In the genomic region with DNA sequence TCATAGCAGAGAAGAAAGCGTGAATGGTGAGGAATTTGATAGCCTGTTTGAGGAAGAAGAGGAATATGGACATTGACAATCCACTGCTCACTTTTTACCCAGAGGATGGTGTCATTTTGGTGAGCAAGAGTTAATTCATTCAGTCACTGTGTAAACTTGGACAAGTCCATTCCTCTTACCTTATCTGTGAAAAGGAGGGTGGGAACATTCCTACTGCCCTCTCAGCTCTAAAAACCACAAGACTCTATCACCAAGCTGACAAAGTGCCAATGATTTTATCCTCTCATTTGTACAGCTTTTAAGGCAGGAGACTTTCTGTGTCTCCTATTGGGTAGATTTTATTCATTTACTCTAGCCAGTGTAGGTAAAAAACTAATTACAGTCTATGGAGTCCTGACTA, we compare ENCODE assay signal across 15 cellular contexts.
DNase-seq lines count a peak whose midpoint lies in the region; ATAC-seq, FAIRE-seq and TF ChIP-seq lines count a peak whose summit lies in the region.
"Had no signal": no experiment of that assay in that cellular context is flagged by ENCODE, and none has a peak within 500 bp of the region (broad histone marks: within the 10 kb centered on the region; RNA-seq: fewer than 3 reads in every experiment).

No MANE protein-coding gene starts in this region.

- H3K4me1 ChIP-seq in HEK293 (ENCODE audit: control insufficient read depth, insufficient read depth, low read length) (no peaks in the 10 kb centered on the region), astrocyte (ENCODE audit: insufficient read depth, low read length) (no peaks in the 10 kb centered on the region)
- H3K4me1 ChIP-seq: stomach had no signal

- TF ChIP-seq CTCF in HEK293 (tag by site-specific recombination; IDR thresholded peaks at IDR 0.05): no peak
- no peak for TF ChIP-seq CTCF in astrocyte (IDR thresholded peaks at IDR 0.05; ENCODE audit: insufficient read depth, low read depth, low read length)
- TF ChIP-seq CTCF in D721Med (IDR thresholded peaks at IDR 0.05; ENCODE audit: insufficient read depth, missing control alignments): no peak

- peak overlapping the region; percentile 45 for H3K27ac Mint-ChIP-seq in astrocyte (ENCODE audit: unreplicated experiment)
- H3K27ac Mint-ChIP-seq: activated CD8-positive, alpha-beta memory T cell treated with anti-CD3 and anti-CD28 coated beads, Interleukin-2, amount 10 ng/mL, durations not matched to agents 7 days and 5 days; activated naive CD4-positive, alpha-beta T cell treated with anti-CD3 and anti-CD28 coated beads, Interleukin-2, amount 50 U/mL, for 24 hours had no signal

- H2AFZ ChIP-seq in astrocyte (ENCODE audit: low read depth, low read length): no peak overlapping the region

- DNase-seq in A172 (ENCODE audit: low spot score): peak; percentile 72
- DNase-seq in astrocyte (ENCODE audit: low read depth): peak; percentile 93
- DNase-seq in iris pigment epithelial cell (ENCODE audit: low read depth): peak; percentile 85
- no peak for DNase-seq in DMS153 treated with DMSO at 0.1 percent for 48 hours (lab: John Stamatoyannopoulos, UW; ENCODE audit: unreplicated experiment)
- DNase-seq in NCI-H1105 treated with DMSO at 0.1 percent for 48 hours (lab: John Stamatoyannopoulos, UW): no peak
- no peak for DNase-seq in D721Med (ENCODE audit: insufficient read length, low spot score)
- DNase-seq: activated CD8-positive, alpha-beta memory T cell treated with anti-CD3 and anti-CD28 coated beads, Interleukin-2, amount 10 ng/mL, durations not matched to agents 7 days and 5 days; nucleus accumbens; stomach had no signal

- H3K27me3 Mint-ChIP-seq in astrocyte (ENCODE audit: low read depth, unreplicated experiment): no peaks in the 10 kb centered on the region
- H3K27me3 Mint-ChIP-seq: activated CD8-positive, alpha-beta memory T cell treated with anti-CD3 and anti-CD28 coated beads, Interleukin-2, amount 10 ng/mL, durations not matched to agents 7 days and 5 days; activated naive CD4-positive, alpha-beta T cell treated with anti-CD3 and anti-CD28 coated beads, Interleukin-2, amount 50 U/mL, for 24 hours had no signal

- POLR2A ChIA-PET in HEK293 (lab: Yijun Ruan, JAX): interaction anchor here (1.0 kb wide), 1 partner anchor 168 kb away, joined by 4 read pairs; a partner anchor contains a TSS

- no peak overlapping the region for H3K4me3 ChIP-seq in HEK293 (ENCODE audit: low read depth, low read length)
- H3K4me3 ChIP-seq in astrocyte (ENCODE audit: insufficient read depth, low read depth, low read length): no peak overlapping the region
- H3K4me3 ChIP-seq: A549, skin epidermis, stomach had no signal

- H3K9me3 ChIP-seq in HEK293 (ENCODE audit: control insufficient read depth, insufficient read depth, low read depth, low read length): no peaks in the 10 kb centered on the region
- no peaks in the 10 kb centered on the region for H3K9me3 ChIP-seq in astrocyte (ENCODE audit: insufficient read depth, low read depth, low read length)
- H3K9me3 ChIP-seq: A549, stomach had no signal

- peaks cover 10% of the 10 kb centered on the region for H3K4me1 Mint-ChIP-seq in astrocyte (ENCODE audit: low read depth, unreplicated experiment)
- H3K4me1 Mint-ChIP-seq: activated CD8-positive, alpha-beta memory T cell treated with anti-CD3 and anti-CD28 coated beads, Interleukin-2, amount 10 ng/mL, durations not matched to agents 7 days and 5 days; activated naive CD4-positive, alpha-beta T cell treated with anti-CD3 and anti-CD28 coated beads, Interleukin-2, amount 50 U/mL, for 24 hours had no signal

- no peak overlapping the region for H3K9ac ChIP-seq in astrocyte (ENCODE audit: low read length)

- H3K36me3 ChIP-seq in HEK293 (ENCODE audit: control insufficient read depth in 2 of 2, insufficient read depth in 1 of 2, low read length in 2 of 2): no peaks in the 10 kb centered on the region
- H3K36me3 ChIP-seq in astrocyte (ENCODE audit: insufficient read depth, low read length): no peaks in the 10 kb centered on the region
- H3K36me3 ChIP-seq: stomach had no signal

- FAIRE-seq in astrocyte (lab: Jason Lieb, UNC) (peak; percentile 92), D721Med (lab: Jason Lieb, UNC) (no peak)
- FAIRE-seq: A549 had no signal

- CTCF ChIA-PET in HEK293 (lab: Yijun Ruan, JAX): interaction anchor here (0.6 kb wide), 1 partner anchor 37 kb away, joined by 4 read pairs; no protein-coding TSS in a partner anchor

- no peaks in the 10 kb centered on the region for H3K27me3 ChIP-seq in astrocyte (ENCODE audit: insufficient read depth, low read length)

- no peaks in the 10 kb centered on the region for H4K20me1 ChIP-seq in astrocyte (ENCODE audit: insufficient read depth, low read length)

- H3K79me2 ChIP-seq in astrocyte (ENCODE audit: insufficient read depth, low read length): no peaks in the 10 kb centered on the region

- no peaks in the 10 kb centered on the region for H3K9me3 Mint-ChIP-seq in astrocyte (ENCODE audit: unreplicated experiment)
- H3K9me3 Mint-ChIP-seq: activated naive CD4-positive, alpha-beta T cell treated with anti-CD3 and anti-CD28 coated beads, Interleukin-2, amount 50 U/mL, for 24 hours had no signal

- no peak for ATAC-seq in HG03135 (IDR thresholded peaks at IDR 0.05; ENCODE audit: unreplicated experiment)
- ATAC-seq: A549; activated CD8-positive, alpha-beta memory T cell treated with anti-CD3 and anti-CD28 coated beads, Interleukin-2, amount 10 ng/mL, durations not matched to agents 7 days and 5 days; esophagus mucosa had no signal

- H3K4me2 ChIP-seq in astrocyte (ENCODE audit: low read length): no peak overlapping the region
- H3K4me2 ChIP-seq: A549 had no signal

- no peaks in the 10 kb centered on the region for H3K36me3 Mint-ChIP-seq in astrocyte (ENCODE audit: low read depth, unreplicated experiment)
- H3K36me3 Mint-ChIP-seq: activated CD8-positive, alpha-beta memory T cell treated with anti-CD3 and anti-CD28 coated beads, Interleukin-2, amount 10 ng/mL, durations not matched to agents 7 days and 5 days; activated naive CD4-positive, alpha-beta T cell treated with anti-CD3 and anti-CD28 coated beads, Interleukin-2, amount 50 U/mL, for 24 hours had no signal

- H3K27ac ChIP-seq in HEK293 (ENCODE audit: extremely low read depth, low read depth, low read length): no peak overlapping the region
- no peak overlapping the region for H3K27ac ChIP-seq in astrocyte (ENCODE audit: low read depth, low read length)
- H3K27ac ChIP-seq: A549, skin epidermis, stomach had no signal

- H3K4me3 Mint-ChIP-seq in astrocyte (ENCODE audit: unreplicated experiment): no peak overlapping the region
- H3K4me3 Mint-ChIP-seq: activated CD8-positive, alpha-beta memory T cell treated with anti-CD3 and anti-CD28 coated beads, Interleukin-2, amount 10 ng/mL, durations not matched to agents 7 days and 5 days; activated naive CD4-positive, alpha-beta T cell treated with anti-CD3 and anti-CD28 coated beads, Interleukin-2, amount 50 U/mL, for 24 hours had no signal

TF ChIP-seq in HEK293, 187 proteins besides CTCF, POLR2A, EP300 and RAD21:
- TF ChIP-seq ZNF266 (tag by site-specific recombination; IDR thresholded peaks at IDR 0.05; ENCODE audit: low read depth) (no peak), ZFP69B (tag by site-specific recombination; IDR thresholded peaks at IDR 0.05) (no peak), ZNF501 (tag by site-specific recombination; IDR thresholded peaks at IDR 0.05) (no peak)
- TF ChIP-seq, protein P1, sequence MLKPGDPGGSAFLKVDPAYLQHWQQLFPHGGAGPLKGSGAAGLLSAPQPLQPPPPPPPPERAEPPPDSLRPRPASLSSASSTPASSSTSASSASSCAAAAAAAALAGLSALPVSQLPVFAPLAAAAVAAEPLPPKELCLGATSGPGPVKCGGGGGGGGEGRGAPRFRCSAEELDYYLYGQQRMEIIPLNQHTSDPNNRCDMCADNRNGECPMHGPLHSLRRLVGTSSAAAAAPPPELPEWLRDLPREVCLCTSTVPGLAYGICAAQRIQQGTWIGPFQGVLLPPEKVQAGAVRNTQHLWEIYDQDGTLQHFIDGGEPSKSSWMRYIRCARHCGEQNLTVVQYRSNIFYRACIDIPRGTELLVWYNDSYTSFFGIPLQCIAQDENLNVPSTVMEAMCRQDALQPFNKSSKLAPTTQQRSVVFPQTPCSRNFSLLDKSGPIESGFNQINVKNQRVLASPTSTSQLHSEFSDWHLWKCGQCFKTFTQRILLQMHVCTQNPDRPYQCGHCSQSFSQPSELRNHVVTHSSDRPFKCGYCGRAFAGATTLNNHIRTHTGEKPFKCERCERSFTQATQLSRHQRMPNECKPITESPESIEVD (tag by site-specific recombination; IDR thresholded peaks at IDR 0.05): 0 out of 2 replicates have a peak, but pooled peaks have one; percentile 39
- TF ChIP-seq, protein P2, sequence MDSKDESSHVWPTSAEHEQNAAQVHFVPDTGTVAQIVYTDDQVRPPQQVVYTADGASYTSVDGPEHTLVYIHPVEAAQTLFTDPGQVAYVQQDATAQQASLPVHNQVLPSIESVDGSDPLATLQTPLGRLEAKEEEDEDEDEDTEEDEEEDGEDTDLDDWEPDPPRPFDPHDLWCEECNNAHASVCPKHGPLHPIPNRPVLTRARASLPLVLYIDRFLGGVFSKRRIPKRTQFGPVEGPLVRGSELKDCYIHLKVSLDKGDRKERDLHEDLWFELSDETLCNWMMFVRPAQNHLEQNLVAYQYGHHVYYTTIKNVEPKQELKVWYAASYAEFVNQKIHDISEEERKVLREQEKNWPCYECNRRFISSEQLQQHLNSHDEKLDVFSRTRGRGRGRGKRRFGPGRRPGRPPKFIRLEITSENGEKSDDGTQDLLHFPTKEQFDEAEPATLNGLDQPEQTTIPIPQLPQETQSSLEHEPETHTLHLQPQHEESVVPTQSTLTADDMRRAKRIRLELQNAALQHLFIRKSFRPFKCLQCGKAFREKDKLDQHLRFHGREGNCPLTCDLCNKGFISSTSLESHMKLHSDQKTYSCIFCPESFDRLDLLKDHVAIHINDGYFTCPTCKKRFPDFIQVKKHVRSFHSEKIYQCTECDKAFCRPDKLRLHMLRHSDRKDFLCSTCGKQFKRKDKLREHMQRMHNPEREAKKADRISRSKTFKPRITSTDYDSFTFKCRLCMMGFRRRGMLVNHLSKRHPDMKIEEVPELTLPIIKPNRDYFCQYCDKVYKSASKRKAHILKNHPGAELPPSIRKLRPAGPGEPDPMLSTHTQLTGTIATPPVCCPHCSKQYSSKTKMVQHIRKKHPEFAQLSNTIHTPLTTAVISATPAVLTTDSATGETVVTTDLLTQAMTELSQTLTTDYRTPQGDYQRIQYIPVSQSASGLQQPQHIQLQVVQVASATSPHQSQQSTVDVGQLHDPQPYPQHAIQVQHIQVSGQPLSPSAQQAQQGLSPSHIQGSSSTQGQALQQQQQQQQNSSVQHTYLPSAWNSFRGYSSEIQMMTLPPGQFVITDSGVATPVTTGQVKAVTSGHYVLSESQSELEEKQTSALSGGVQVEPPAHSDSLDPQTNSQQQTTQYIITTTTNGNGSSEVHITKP (tag by site-specific recombination; IDR thresholded peaks at IDR 0.05): peak; percentile 89

Comparison
In these comparisons a context has a peak if more than half of its experiments do, and no peak if none do; other contexts are left out.
1. DNase-seq: peak in A172 (single experiment), astrocyte (single experiment) and iris pigment epithelial cell (single experiment); none in DMS153 treated with DMSO at 0.1 percent for 48 hours (single experiment), NCI-H1105 treated with DMSO at 0.1 percent for 48 hours (single experiment) and D721Med (single experiment).